Comparison of ENCODE assay signal across 11 cellular contexts in genomic region chr2:100365434-100365833, GRCh38. TPM values are rescaled to one million over a fixed set of nuclear protein-coding genes. Genes with fewer than 3 reads are reported as not detected.
A peak's percentile ranks its signal among the peaks of the same experiment; 100 is the strongest.
DNase-seq lines count a peak whose midpoint lies in the region; ATAC-seq and TF ChIP-seq lines count a peak whose summit lies in the region.
"Had no signal": no experiment of that assay in that cellular context is flagged by ENCODE, and none has a peak within 500 bp of the region (broad histone marks: within the 10 kb centered on the region; RNA-seq: fewer than 3 reads in every experiment).

No MANE protein-coding gene starts in this region.

- 12 to 53% methylated on average over 3 of the region's 3 CpGs for WGBS in sigmoid colon, 2 donors

- no peak overlapping the region for H3K27ac Mint-ChIP-seq in natural killer cell
- H3K27ac Mint-ChIP-seq: activated CD8-positive, alpha-beta T cell treated with anti-CD3 and anti-CD28 coated beads for 36 hours; progenitor cell of endocrine pancreas had no signal

- H3K9me3 Mint-ChIP-seq in natural killer cell, result peaks cover 2 to 4% of the 10 kb centered on the region in 2 donors

- H3K4me3 Mint-ChIP-seq in natural killer cell, result no peak overlapping the region
- H3K4me3 Mint-ChIP-seq: activated CD8-positive, alpha-beta T cell treated with anti-CD3 and anti-CD28 coated beads for 36 hours had no signal

- no peak for TF ChIP-seq EP300 in sigmoid colon (IDR thresholded peaks at IDR 0.05)

- H3K36me3 ChIP-seq in sigmoid colon, result no peaks in the 10 kb centered on the region

- peak overlapping the region; percentile 2 to 54 (median 19) for H3K27ac ChIP-seq in sigmoid colon

- H3K4me1 ChIP-seq in sigmoid colon, result peaks cover 0 to 19% (median 16%) of the 10 kb centered on the region in 4 donors

- no peak overlapping the region for H3K4me3 ChIP-seq in sigmoid colon

- H3K27me3 Mint-ChIP-seq in natural killer cell (ENCODE audit: low read depth in 2 of 2), result peaks cover 12 to 28% of the 10 kb centered on the region in 2 donors
- H3K27me3 Mint-ChIP-seq: progenitor cell of endocrine pancreas had no signal

- peaks cover 0 to 8% (median 2%) of the 10 kb centered on the region in 4 donors for H3K9me3 ChIP-seq in sigmoid colon

- no peak for TF ChIP-seq POLR2A in sigmoid colon (IDR thresholded peaks at IDR 0.05)

- DNase-seq in HCEC 1CT (peak; percentile 4), NCI-H446 treated with DMSO at 0.1 percent for 48 hours (lab: John Stamatoyannopoulos, UW) (peak; percentile 43), dermis blood vessel endothelial cell (peak; percentile 30), sigmoid colon (no peak), GM10266 (ENCODE audit: extremely low spot score) (no peak), natural killer cell (no peak)
- no peak for DNase-seq in stimulated activated CD4-positive, alpha-beta T cell treated with anti-CD3 and anti-CD28 coated beads, Interleukin-1b, Interleukin-23, amount 100 ng/mL, for 48 hours
- DNase-seq: activated CD8-positive, alpha-beta T cell treated with anti-CD3 and anti-CD28 coated beads for 36 hours had no signal

- H3K36me3 Mint-ChIP-seq in natural killer cell, result peaks cover 7% of the 10 kb centered on the region

- TF ChIP-seq CTCF in sigmoid colon (IDR thresholded peaks at IDR 0.05) (no peak), GM10266 (IDR thresholded peaks at IDR 0.05; ENCODE audit: control insufficient read depth, insufficient read depth, low read depth, missing control alignments) (no peak), natural killer cell (IDR thresholded peaks at IDR 0.05) (no peak)

- intact Hi-C loops in sigmoid colon (cut with DNase I), result loop anchor here (5.0 kb wide), 1 partner anchor 43 kb away; the partner anchor contains the start of gene LONRF2
- intact Hi-C loops in natural killer cell (cut with micrococcal nuclease), result no loop called here

- no peaks in the 10 kb centered on the region for H3K4me1 Mint-ChIP-seq in natural killer cell

- H3K27me3 ChIP-seq in sigmoid colon, result no peaks in the 10 kb centered on the region

- ATAC-seq in HG03139 (IDR thresholded peaks at IDR 0.05; ENCODE audit: unreplicated experiment), result no peak
- ATAC-seq in natural killer cell, result no peak
- ATAC-seq: activated CD8-positive, alpha-beta T cell treated with anti-CD3 and anti-CD28 coated beads for 36 hours; Right ventricle myocardium inferior had no signal

RNA-seq across cellular contexts. Expression of gene LONRF2, which starts 43.1 kb away (rescaled TPM):
- total RNA-seq in dermis blood vessel endothelial cell (under 0.01 TPM in 1 of 2 replicates, not detected in the other), sigmoid colon (10 to 100 TPM; 14.6 to 25.8 (median 18.6) TPM), natural killer cell (not detected)
- polyA plus RNA-seq in sigmoid colon, result under 1 TPM; under 0.01 to 0.89 (median under 0.01) TPM

RNA-seq across cellular contexts. Expression of gene CHST10, which starts 52.0 kb away (rescaled TPM):
- total RNA-seq in dermis blood vessel endothelial cell, result 12.2 and 12.6 TPM in 2 replicates
- 10 to 100 TPM in 2 of 4 donors, 1 to 10 TPM in 2; 6.8 to 15.1 (median 10.6) TPM for total RNA-seq in sigmoid colon
- polyA plus RNA-seq in sigmoid colon, result 1 to 10 TPM in 1 of 3 donors, under 1 TPM in 2; 0.46 to 2.2 (median 0.60) TPM
- total RNA-seq in natural killer cell, result 10 to 100 TPM; 11.1 to 15.3 (median 13.4) TPM

Comparison
In these comparisons a context has a peak if more than half of its experiments do, and no peak if none do; other contexts are left out.
1. DNase-seq: peak in HCEC 1CT (single experiment), NCI-H446 treated with DMSO at 0.1 percent for 48 hours (single experiment) and dermis blood vessel endothelial cell (single experiment); none in sigmoid colon (single experiment), GM10266 (single experiment), natural killer cell (single experiment) and stimulated activated CD4-positive, alpha-beta T cell treated with anti-CD3 and anti-CD28 coated beads, Interleukin-1b, Interleukin-23, amount 100 ng/mL, for 48 hours (single experiment).
2. RNA of gene LONRF2, which starts 43.1 kb away (total RNA-seq): 14.6 to 25.8 TPM in sigmoid colon; under 0.01 TPM in dermis blood vessel endothelial cell and not detected in natural killer cell; every median in the first group is over 10 times any median in the second.